ENCODE assay signal across 11 cellular contexts in genomic region chr1:86648255-86648654, GRCh38. TPM values are rescaled to one million over a fixed set of nuclear protein-coding genes. Genes with fewer than 3 reads are reported as not detected.
DNase-seq lines count a peak whose midpoint lies in the region; ATAC-seq and TF ChIP-seq lines count a peak whose summit lies in the region.
"Had no signal": no experiment of that assay in that cellular context is flagged by ENCODE, and none has a peak within 500 bp of the region (broad histone marks: within the 10 kb centered on the region; RNA-seq: fewer than 3 reads in every experiment).

No MANE protein-coding gene starts in this region.

- no peaks in the 10 kb centered on the region for H3K36me3 ChIP-seq in testis (ENCODE audit: low read depth, missing control alignments)
- H3K36me3 ChIP-seq: ascending aorta had no signal

- H3K27ac ChIP-seq in testis = no peak overlapping the region
- H3K27ac ChIP-seq: ascending aorta, parathyroid adenoma had no signal

- H3K9me3 Mint-ChIP-seq in stimulated activated effector memory CD8-positive, alpha-beta T cell treated with anti-CD3 and anti-CD28 coated beads, Interleukin-12 subunit alpha, Interleukin-12 subunit beta, amount 100 ng/mL, for 72 hours = no peaks in the 10 kb centered on the region
- H3K9me3 Mint-ChIP-seq: stimulated activated memory B cell treated with anti-CD40 and anti-IgM and Interleukin-4, amounts not matched to agents 10 μg/mL and 1 μg/mL and 100 μg/mL, for 72 hours had no signal

- no peak for TF ChIP-seq POLR2A in testis (IDR thresholded peaks at IDR 0.05)

- no peaks in the 10 kb centered on the region for H3K36me3 Mint-ChIP-seq in stimulated activated effector memory CD8-positive, alpha-beta T cell treated with anti-CD3 and anti-CD28 coated beads, Interleukin-12 subunit alpha, Interleukin-12 subunit beta, amount 100 ng/mL, for 72 hours
- H3K36me3 Mint-ChIP-seq: stimulated activated memory B cell treated with anti-CD40 and anti-IgM and Interleukin-4, amounts not matched to agents 10 μg/mL and 1 μg/mL and 100 μg/mL, for 72 hours had no signal

- ATAC-seq in stimulated activated effector memory CD8-positive, alpha-beta T cell treated with anti-CD3 and anti-CD28 coated beads, Interleukin-12 subunit alpha, Interleukin-12 subunit beta, amount 100 ng/mL, for 72 hours = peak; percentile 59
- ATAC-seq: stimulated activated memory B cell treated with anti-CD40 and anti-IgM and Interleukin-4, amounts not matched to agents 10 μg/mL and 1 μg/mL and 100 μg/mL, for 72 hours had no signal

- no peak overlapping the region for H3K27ac Mint-ChIP-seq in stimulated activated effector memory CD8-positive, alpha-beta T cell treated with anti-CD3 and anti-CD28 coated beads, Interleukin-12 subunit alpha, Interleukin-12 subunit beta, amount 100 ng/mL, for 72 hours
- H3K27ac Mint-ChIP-seq: stimulated activated memory B cell treated with anti-CD40 and anti-IgM and Interleukin-4, amounts not matched to agents 10 μg/mL and 1 μg/mL and 100 μg/mL, for 72 hours had no signal

- H3K4me1 Mint-ChIP-seq in stimulated activated effector memory CD8-positive, alpha-beta T cell treated with anti-CD3 and anti-CD28 coated beads, Interleukin-12 subunit alpha, Interleukin-12 subunit beta, amount 100 ng/mL, for 72 hours = no peaks in the 10 kb centered on the region

- TF ChIP-seq CTCF in HFF-Myc (IDR thresholded peaks at IDR 0.05; ENCODE audit: low read depth, low read length, missing control alignments) = no peak
- no peak for TF ChIP-seq CTCF in fibroblast of mammary gland (conservative IDR thresholded peaks at IDR 0.05; ENCODE audit: control insufficient read depth, insufficient read depth, low read depth, low read length)
- TF ChIP-seq CTCF in testis (IDR thresholded peaks at IDR 0.05) = no peak

- H3K4me1 ChIP-seq in testis = no peaks in the 10 kb centered on the region
- H3K4me1 ChIP-seq: ascending aorta, parathyroid adenoma had no signal

- no peaks in the 10 kb centered on the region for H3K27me3 ChIP-seq in testis
- H3K27me3 ChIP-seq: ascending aorta had no signal

- H3K9me3 ChIP-seq in testis = no peaks in the 10 kb centered on the region
- H3K9me3 ChIP-seq: ascending aorta had no signal

- WGBS in testis, 2 donors = 89 to 91% methylated on average over 4 of the region's 4 CpGs

- H3K4me3 ChIP-seq in HFF-Myc (replicated peaks; ENCODE audit: low read depth, low read length) = no peak overlapping the region
- H3K4me3 ChIP-seq in fibroblast of mammary gland (ENCODE audit: control insufficient read depth, low read depth, low read length) = no peak overlapping the region
- no peak overlapping the region for H3K4me3 ChIP-seq in testis
- H3K4me3 ChIP-seq: ascending aorta had no signal

- no peak overlapping the region for H3K4me3 Mint-ChIP-seq in stimulated activated effector memory CD8-positive, alpha-beta T cell treated with anti-CD3 and anti-CD28 coated beads, Interleukin-12 subunit alpha, Interleukin-12 subunit beta, amount 100 ng/mL, for 72 hours
- H3K4me3 Mint-ChIP-seq: stimulated activated memory B cell treated with anti-CD40 and anti-IgM and Interleukin-4, amounts not matched to agents 10 μg/mL and 1 μg/mL and 100 μg/mL, for 72 hours had no signal

- intact Hi-C loops in testis (cut with DNase I; ENCODE audit: low total_unique reads) = no loop called here

- peak; percentile 2 for DNase-seq in HFF-Myc (ENCODE audit: extremely low read depth, low read depth)
- DNase-seq in NCI-H774 (lab: John Stamatoyannopoulos, UW) = peak; percentile 18
- DNase-seq in fibroblast of mammary gland (ENCODE audit: low read depth) = peak; percentile 88
- no peak for DNase-seq in stimulated activated effector memory CD8-positive, alpha-beta T cell treated with anti-CD3 and anti-CD28 coated beads, Interleukin-12 subunit alpha, Interleukin-12 subunit beta, amount 100 ng/mL, for 72 hours (ENCODE audit: low spot score in 2 of 2)
- no peak for DNase-seq in NCI-H1048 (lab: John Stamatoyannopoulos, UW)
- no peak for DNase-seq in hypothalamus (lab: John Stamatoyannopoulos, UW)
- no peak for DNase-seq in testis
- DNase-seq: activated CD4-positive, alpha-beta T cell treated with anti-CD3 and anti-CD28 coated beads, Interleukin-2, amount 50 U/mL, for 1 hour had no signal

RNA-seq across cellular contexts. Expression of gene SH3GLB1, which starts 56.1 kb away (rescaled TPM):
- 10 to 100 TPM; 58.9 to 72.4 TPM for total RNA-seq in testis
- polyA plus RNA-seq in testis (ENCODE audit: insufficient read depth, low read depth, low replicate concordance) = 242 TPM

Comparison
In these comparisons a context has a peak if more than half of its experiments do, and no peak if none do; other contexts are left out.
1. DNase-seq: peak in HFF-Myc (single experiment), NCI-H774 (single experiment) and fibroblast of mammary gland (single experiment); none in stimulated activated effector memory CD8-positive, alpha-beta T cell treated with anti-CD3 and anti-CD28 coated beads, Interleukin-12 subunit alpha, Interleukin-12 subunit beta, amount 100 ng/mL, for 72 hours (0 of 2), NCI-H1048 (single experiment), hypothalamus (0 of 51) and testis (single experiment).